ENCODE assay signal across 8 cellular contexts in genomic region chr2:27428213-27428977, GRCh38. TPM values are rescaled to one million over a fixed set of nuclear protein-coding genes. Genes with fewer than 3 reads are reported as not detected.
DNase-seq lines count a peak whose midpoint lies in the region; ATAC-seq and TF ChIP-seq lines count a peak whose summit lies in the region.

NRBP1 (plus strand) TSS chr2:27428631; CDS start chr2:27433274, 4,643 bp downstream.

- TF ChIP-seq CTCF in psoas muscle (IDR thresholded peaks at IDR 0.05), result no peak

- H3K27ac ChIP-seq in angular gyrus (ENCODE audit: low read depth, low read length) (peak within 1 kb of the TSS; percentile 93), psoas muscle (peak within 1 kb of the TSS; percentile 98), urinary bladder (ENCODE audit: low read depth) (peak within 1 kb of the TSS; percentile 99)

- H3K4me1 ChIP-seq in psoas muscle, result peaks cover 41% of the 10 kb centered on the region
- H3K4me1 ChIP-seq in urinary bladder (ENCODE audit: insufficient read depth), result peaks cover 2% of the 10 kb centered on the region

- ATAC-seq in GM18499 (IDR thresholded peaks at IDR 0.05; ENCODE audit: insufficient read depth, unreplicated experiment) (peak; percentile 61), HG02885 (IDR thresholded peaks at IDR 0.05; ENCODE audit: poor library complexity, unreplicated experiment) (peak; percentile 87), left ventricle myocardium superior (peak; percentile 97), psoas muscle (peak; percentile 94 to 97 (median 95))

- H3K36me3 ChIP-seq in psoas muscle (ENCODE audit: insufficient read depth in 1 of 2, low read depth in 1 of 2) (peaks cover 2 to 8% of the 10 kb centered on the region in 2 donors), urinary bladder (ENCODE audit: insufficient read depth) (no peaks in the 10 kb centered on the region)

- DNase-seq in NCI-H187 treated with DMSO at 0.1 percent for 48 hours (lab: John Stamatoyannopoulos, UW) (peak; percentile 60), T-helper 2 cell (peak; percentile 78 to 94 (median 86)), left ventricle myocardium superior (peak; percentile 97), psoas muscle (peak; percentile 92 to 97)

- 0 to 1% (median 0%) methylated on average over 42 to 75 of the region's 75 CpGs for WGBS in psoas muscle, 3 donors
- WGBS in urinary bladder, result under 1% methylated on average over 75 of the region's 75 CpGs

- no peaks in the 10 kb centered on the region for H3K9me3 ChIP-seq in psoas muscle

- H3K27me3 ChIP-seq in psoas muscle (ENCODE audit: insufficient read depth in 3 of 3, low read length in 2 of 3), result no peaks in the 10 kb centered on the region

- intact Hi-C loops in left ventricle myocardium superior (cut with micrococcal nuclease) (no loop called here), psoas muscle (cut with DNase I) (loop anchor here (2.0 kb wide), 2 partner anchors 20 to 72 kb away; partner anchors contain the start of genes PPM1G (in 2 of the 2) and GTF3C2 (in 1 of the 2))

- H3K4me3 ChIP-seq in psoas muscle (peak within 1 kb of the TSS; percentile 87), urinary bladder (ENCODE audit: low read depth, low read length) (peak within 1 kb of the TSS; percentile 98)

RNA-seq across cellular contexts. Expression of gene NRBP1, which starts in this region (rescaled TPM):
- 53.1 TPM for total RNA-seq in left ventricle myocardium superior
- 100 to 1,000 TPM in 2 of 4 donors, 10 to 100 TPM in 2; 83.8 to 138 (median 103) TPM for total RNA-seq in psoas muscle
- 100 to 1,000 TPM; 120 to 238 (median 151) TPM for polyA plus RNA-seq in psoas muscle
- 87.7 TPM for total RNA-seq in urinary bladder
- polyA plus RNA-seq in urinary bladder, result 113 TPM

Comparison
In these comparisons a context has a peak if more than half of its experiments do, and no peak if none do; other contexts are left out.
1. Peak in every context shown above with its lines: DNase-seq, ATAC-seq, H3K4me3 ChIP-seq and H3K27ac ChIP-seq.